33 cellular contexts compared by ENCODE assay signal in genomic region chr18:70075906-70076305, GRCh38.
DNase-seq lines count a peak whose midpoint lies in the region; ATAC-seq and TF ChIP-seq lines count a peak whose summit lies in the region.
"Had no signal": no experiment of that assay in that cellular context is flagged by ENCODE, and none has a peak within 500 bp of the region (broad histone marks: within the 10 kb centered on the region; RNA-seq: fewer than 3 reads in every experiment).

No MANE protein-coding gene starts in this region.

- peaks cover 3% of the 10 kb centered on the region; the same call in 1 of the 2 replicates for H3K9me1 ChIP-seq in IMR-90 (ENCODE audit: insufficient read depth, low read length)

- intact Hi-C loops in IMR-90 (cut with micrococcal nuclease), result loop anchor here (10.0 kb wide), 4 partner anchors 231 to 381 kb away; no protein-coding TSS in a partner anchor

- H2AK9ac ChIP-seq in IMR-90 (replicated peaks; ENCODE audit: low read depth, low read length, poor library complexity), result no peak overlapping the region

- no peaks in the 10 kb centered on the region for H3K9me3 ChIP-seq in BE2C
- no peaks in the 10 kb centered on the region for H3K9me3 ChIP-seq in IMR-90 (ENCODE audit: control insufficient read depth, insufficient read depth, low read length)
- H3K9me3 ChIP-seq in Karpas-422 (ENCODE audit: low read length), result no peaks in the 10 kb centered on the region
- H3K9me3 ChIP-seq: adrenal gland, body of pancreas, left lung, SJCRH30, testis, uterus had no signal

- peaks cover 0 to 3% of the 10 kb centered on the region in 2 experiments; a peak in 1 of 4 replicates for H3K79me1 ChIP-seq in IMR-90 (ENCODE audit: low read depth in 1 of 2, low read length in 2 of 2)

- in situ Hi-C loops in IMR-90 (cut with MboI; ENCODE audit: low sequenced_read_pairs), result no loop called here

- peaks cover 10% of the 10 kb centered on the region for H3K4me1 Mint-ChIP-seq in neural crest cell

- no peak overlapping the region for H2AFZ ChIP-seq in IMR-90 (replicated peaks; ENCODE audit: low read length, poor library complexity)
- no peak overlapping the region for H2AFZ ChIP-seq in Karpas-422 (ENCODE audit: low read length)

- H4K91ac ChIP-seq in IMR-90 (ENCODE audit: insufficient read depth, low read depth, low read length), result no peak overlapping the region

- TF ChIP-seq CTCF in BE2C (IDR thresholded peaks at IDR 0.05; ENCODE audit: low read depth, low read length), result peak; percentile 8; the same call in 1 of the 2 replicates
- TF ChIP-seq CTCF in IMR-90 (conservative IDR thresholded peaks at IDR 0.05; ENCODE audit: low read depth, low read length), result 0 out of 2 replicates have a peak, but pooled peaks have one; percentile 8
- peak; percentile 14 for TF ChIP-seq CTCF in epithelial cell of esophagus (IDR thresholded peaks at IDR 0.05; ENCODE audit: insufficient read depth, low read depth, low read length, missing control alignments)
- peak; percentile 49 for TF ChIP-seq CTCF in neural crest cell (conservative IDR thresholded peaks at IDR 0.05)

- H3K9me3 Mint-ChIP-seq in neural crest cell, result peaks cover 8% of the 10 kb centered on the region
- H3K9me3 Mint-ChIP-seq: activated naive CD4-positive, alpha-beta T cell treated with anti-CD3 and anti-CD28 coated beads for 36 hours; CD14-positive monocyte; stimulated activated naive CD8-positive, alpha-beta T cell treated with anti-CD3 and anti-CD28 coated beads, Interleukin-15, Interleukin-2, amounts not matched to agents 100 ng/mL and 50 ng/mL, for 24 hours had no signal

- no peak overlapping the region for H3K4me2 ChIP-seq in IMR-90 (ENCODE audit: low read depth, low read length)
- no peak overlapping the region for H3K4me2 ChIP-seq in Karpas-422 (ENCODE audit: low read depth, low read length, poor library complexity, severe bottlenecking)
- H3K4me2 ChIP-seq: KMS-11 had no signal

- H3K27ac ChIP-seq in IMR-90 (ENCODE audit: insufficient read depth, low read length) (no peak overlapping the region), Karpas-422 (ENCODE audit: low read length) (no peak overlapping the region)
- H3K27ac ChIP-seq: adrenal gland, body of pancreas, HL-60, KMS-11, left lung, SJCRH30, testis, uterus, WERI-Rb-1 had no signal

- no peaks in the 10 kb centered on the region for H3K9me2 ChIP-seq in Karpas-422 (replicated peaks; ENCODE audit: insufficient read depth, low read length)

- TF ChIP-seq POLR2A in IMR-90 (IDR thresholded peaks at IDR 0.05; ENCODE audit: low read depth, low read length), result no peak

- H4K20me1 ChIP-seq in IMR-90 (ENCODE audit: insufficient read depth, low read length) (no peaks in the 10 kb centered on the region), Karpas-422 (ENCODE audit: insufficient read depth, low read depth, low read length) (no peaks in the 10 kb centered on the region)

- H3K4me1 ChIP-seq in BE2C, result no peaks in the 10 kb centered on the region
- H3K4me1 ChIP-seq in IMR-90 (ENCODE audit: control insufficient read depth, insufficient read depth, low read length), result peaks cover 2% of the 10 kb centered on the region; the same call in 1 of the 2 replicates
- H3K4me1 ChIP-seq in Karpas-422 (ENCODE audit: low read length), result no peaks in the 10 kb centered on the region
- H3K4me1 ChIP-seq: adrenal gland, body of pancreas, left lung, SJCRH30, testis, uterus had no signal

- BruUV-seq in IMR-90 (replicated peaks; lab: Mats Ljungman, UMichigan), result no TSS peak

- peaks cover 12% of the 10 kb centered on the region for H3K36me3 Mint-ChIP-seq in neural crest cell (ENCODE audit: low read depth)

- H3K27me3 ChIP-seq in BE2C, result no peaks in the 10 kb centered on the region
- H3K27me3 ChIP-seq in IMR-90 (ENCODE audit: control insufficient read depth, insufficient read depth, low read length), result no peaks in the 10 kb centered on the region
- H3K27me3 ChIP-seq in Karpas-422 (ENCODE audit: low read length), result no peaks in the 10 kb centered on the region
- H3K27me3 ChIP-seq: adrenal gland, body of pancreas, left lung, SJCRH30, testis, uterus had no signal

- H3K36me3 ChIP-seq in BE2C (no peaks in the 10 kb centered on the region), IMR-90 (ENCODE audit: control insufficient read depth, insufficient read depth, low read length) (no peaks in the 10 kb centered on the region), Karpas-422 (ENCODE audit: insufficient read depth, low read length) (no peaks in the 10 kb centered on the region; the same call in 1 of the 2 replicates)
- H3K36me3 ChIP-seq: adrenal gland, SJCRH30, uterus had no signal

- ATAC-seq in IMR-90 (ENCODE audit: low read depth) (no peak), GM19328 (IDR thresholded peaks at IDR 0.05; ENCODE audit: unreplicated experiment) (no peak)
- ATAC-seq: activated CD8-positive, alpha-beta T cell treated with anti-CD3 and anti-CD28 coated beads, Interleukin-2, amount 10 ng/mL, durations not matched to agents 7 days and 5 days; body of pancreas; left lung; sciatic nerve had no signal

- no peak overlapping the region for H3K14ac ChIP-seq in IMR-90 (replicated peaks; ENCODE audit: low read depth, low read length)

- H3K27ac Mint-ChIP-seq in neural crest cell (ENCODE audit: unreplicated experiment), result no peak overlapping the region
- H3K27ac Mint-ChIP-seq: activated CD8-positive, alpha-beta T cell treated with anti-CD3 and anti-CD28 coated beads, Interleukin-2, amount 10 ng/mL, durations not matched to agents 7 days and 5 days; activated naive CD4-positive, alpha-beta T cell treated with anti-CD3 and anti-CD28 coated beads for 36 hours; CD14-positive monocyte; stimulated activated naive CD8-positive, alpha-beta T cell treated with anti-CD3 and anti-CD28 coated beads, Interleukin-15, Interleukin-2, amounts not matched to agents 100 ng/mL and 50 ng/mL, for 24 hours had no signal

- no peak overlapping the region for H2BK15ac ChIP-seq in IMR-90 (ENCODE audit: low read depth, low read length)

- no peak overlapping the region for H3K4me3 Mint-ChIP-seq in neural crest cell
- H3K4me3 Mint-ChIP-seq: activated CD8-positive, alpha-beta T cell treated with anti-CD3 and anti-CD28 coated beads, Interleukin-2, amount 10 ng/mL, durations not matched to agents 7 days and 5 days; activated naive CD4-positive, alpha-beta T cell treated with anti-CD3 and anti-CD28 coated beads for 36 hours; CD14-positive monocyte; stimulated activated naive CD8-positive, alpha-beta T cell treated with anti-CD3 and anti-CD28 coated beads, Interleukin-15, Interleukin-2, amounts not matched to agents 100 ng/mL and 50 ng/mL, for 24 hours had no signal

- no peak overlapping the region for H3K4ac ChIP-seq in IMR-90 (ENCODE audit: low read depth, low read length)

- no peak overlapping the region for H4K8ac ChIP-seq in IMR-90 (ENCODE audit: low read depth in 2 of 2, low read length in 2 of 2)

- no peaks in the 10 kb centered on the region for H3K27me3 Mint-ChIP-seq in neural crest cell (ENCODE audit: low read depth)
- H3K27me3 Mint-ChIP-seq: stimulated activated naive CD8-positive, alpha-beta T cell treated with anti-CD3 and anti-CD28 coated beads, Interleukin-15, Interleukin-2, amounts not matched to agents 100 ng/mL and 50 ng/mL, for 24 hours had no signal

- H3K79me2 ChIP-seq in Karpas-422 (ENCODE audit: low read length), result no peaks in the 10 kb centered on the region

- no peak overlapping the region for H3K4me3 ChIP-seq in BE2C (ENCODE audit: low read depth, low read length)
- no peak overlapping the region for H3K4me3 ChIP-seq in IMR-90 (ENCODE audit: insufficient read depth, low read depth, low read length)
- H3K4me3 ChIP-seq in epithelial cell of esophagus (ENCODE audit: low read length), result no peak overlapping the region
- no peak overlapping the region for H3K4me3 ChIP-seq in Karpas-422 (ENCODE audit: low read length)
- H3K4me3 ChIP-seq: adrenal gland, body of pancreas, left lung, SJCRH30, testis, uterus had no signal

- TF ChIP-seq RAD21 in IMR-90 (IDR thresholded peaks at IDR 0.05; ENCODE audit: low read length), result no peak

- H3K56ac ChIP-seq in IMR-90 (ENCODE audit: extremely low read depth, insufficient read depth, low read length), result no peak overlapping the region

- H2AK5ac ChIP-seq in IMR-90 (ENCODE audit: low read depth, low read length), result no peak overlapping the region

- POLR2A ChIA-PET in IMR-90 (lab: Charles Lee; ENCODE audit: unreplicated experiment), result no interaction called here

- H3K9ac ChIP-seq in IMR-90 (ENCODE audit: low read depth, low read length) (no peak overlapping the region), Karpas-422 (ENCODE audit: low read length) (no peak overlapping the region)
- H3K9ac ChIP-seq: KMS-11 had no signal

- H2BK120ac ChIP-seq in IMR-90 (ENCODE audit: low read depth, low read length), result no peak overlapping the region

- CTCF ChIA-PET in IMR-90 (lab: Yijun Ruan, JAX), result interaction anchor here (0.6 kb wide), 1 partner anchor 793 kb away, joined by 3 read pairs; no protein-coding TSS in a partner anchor

- H2BK5ac ChIP-seq in IMR-90 (ENCODE audit: low read depth, low read length, poor library complexity, severe bottlenecking), result peak overlapping the region; percentile 33

- DNase-seq in BE2C (no peak), IMR-90 (no peak), epithelial cell of esophagus (ENCODE audit: low read depth) (no peak), neural crest cell (ENCODE audit: low read depth, low spot score) (no peak), Karpas-422 (no peak), DMS 273 treated with DMSO at 0.1 percent for 48 hours (lab: John Stamatoyannopoulos, UW) (no peak)
- DNase-seq: activated CD4-positive, alpha-beta T cell treated with anti-CD3 and anti-CD28 coated beads for 4 hours; activated CD8-positive, alpha-beta T cell treated with anti-CD3 and anti-CD28 coated beads, Interleukin-2, amount 10 ng/mL, durations not matched to agents 7 days and 5 days; activated naive CD4-positive, alpha-beta T cell treated with anti-CD3 and anti-CD28 coated beads for 36 hours; adrenal gland; body of pancreas; DND-41; H7; head of caudate nucleus; islet precursor cell; left lung; NCI-H1417; NCI-H2081 treated with DMSO at 0.1 percent for 48 hours; NCI-H345; NCI-H748 treated with DMSO at 0.1 percent for 48 hours; posterior cingulate gyrus; SJCRH30; stimulated activated CD8-positive, alpha-beta memory T cell treated with anti-CD3 and anti-CD28 coated beads, Interleukin-4, amount 100 ng/mL, for 48 hours; T1000; testis; uterus; WERI-Rb-1 had no signal

- no peak overlapping the region for H2BK20ac ChIP-seq in IMR-90 (ENCODE audit: low read depth, low read length)

- H4K5ac ChIP-seq in IMR-90 (ENCODE audit: low read depth, low read length), result no peak overlapping the region

- no peak overlapping the region for H3K23ac ChIP-seq in IMR-90 (ENCODE audit: low read depth, low read length)

- dilution Hi-C loops in IMR-90 (cut with HindIII; ENCODE audit: low sequenced_read_pairs, unreplicated experiment), result no loop called here

- no peak overlapping the region for H3K18ac ChIP-seq in IMR-90 (ENCODE audit: low read depth, low read length)
